Comparison of ENCODE assay signal across 33 cellular contexts in genomic region chr12:51829641-51830040, GRCh38. TPM values are rescaled to one million over a fixed set of nuclear protein-coding genes. Genes with fewer than 3 reads are reported as not detected.
A peak's percentile ranks its signal among the peaks of the same experiment; 100 is the strongest.
DNase-seq lines count a peak whose midpoint lies in the region; ATAC-seq, FAIRE-seq and TF ChIP-seq lines count a peak whose summit lies in the region.
"Had no signal": no experiment of that assay in that cellular context is flagged by ENCODE, and none has a peak within 500 bp of the region (broad histone marks: within the 10 kb centered on the region; RNA-seq: fewer than 3 reads in every experiment).

No MANE protein-coding gene starts in this region.

- POLR2A ChIA-PET in K562 (lab: Yijun Ruan, JAX), result interaction anchor here (0.6 kb wide), 1 partner anchor 467 kb away, joined by 4 read pairs; no protein-coding TSS in a partner anchor

- peaks cover 10% of the 10 kb centered on the region for H4K20me1 ChIP-seq in K562 (replicated peaks; ENCODE audit: control insufficient read depth, insufficient read depth, low read length)

- H3K4me2 ChIP-seq in K562 (ENCODE audit: insufficient read depth, low read length), result no peak overlapping the region
- H3K4me2 ChIP-seq: PC-9 had no signal

- peaks cover 17 to 65% of the 10 kb centered on the region in 2 experiments; a peak in 4 of 5 replicates for H3K27me3 ChIP-seq in K562 (ENCODE audit: control insufficient read depth in 2 of 2, insufficient read depth in 2 of 2, low read length in 2 of 2)
- H3K27me3 ChIP-seq in iPS-20b (ENCODE audit: insufficient read depth, low read length), result no peaks in the 10 kb centered on the region
- H3K27me3 ChIP-seq: BE2C had no signal

- H3K36me3 ChIP-seq in K562 (ENCODE audit: control insufficient read depth, insufficient read depth, low read length), result no peaks in the 10 kb centered on the region
- no peaks in the 10 kb centered on the region for H3K36me3 ChIP-seq in iPS-20b (ENCODE audit: insufficient read depth, low read depth, low read length)
- H3K36me3 ChIP-seq: BE2C, SJSA1 had no signal

- H3K27ac ChIP-seq in K562 (ENCODE audit: extremely low read depth, low read depth, low read length) (no peak overlapping the region), iPS-20b (ENCODE audit: low read length) (no peak overlapping the region), caudate nucleus (ENCODE audit: low read depth, low read length) (no peak overlapping the region)
- H3K27ac ChIP-seq: GM23248, PC-9, SJSA1 had no signal

- H3K9me3 Mint-ChIP-seq in stimulated activated naive CD8-positive, alpha-beta T cell treated with anti-CD3 and anti-CD28 coated beads, Interleukin-15, Interleukin-2, amounts not matched to agents 100 ng/mL and 50 ng/mL, for 24 hours, result no peaks in the 10 kb centered on the region
- H3K9me3 Mint-ChIP-seq in stimulated activated naive CD8-positive, alpha-beta T cell treated with anti-CD3 and anti-CD28 coated beads, Interleukin-15, amount 100 ng/mL, for 72 hours, result no peaks in the 10 kb centered on the region

- no peak for TF ChIP-seq RAD21 in K562 (CRISPR knock-in tag; conservative IDR thresholded peaks at IDR 0.05 in 1 of 2, IDR thresholded peaks at IDR 0.05 in 1 of 2)

- TF ChIP-seq CTCF in K562 (IDR thresholded peaks at IDR 0.05 in 2 of 3, conservative IDR thresholded peaks at IDR 0.05 in 1 of 3; ENCODE audit: insufficient read depth in 2 of 3, low read depth in 1 of 3, low read length in 3 of 3), result no peak

- 0% methylated on average over 1 of the region's 1 CpG for WGBS in K562 (ENCODE audit: insufficient coverage, low coverage, missing lambda C conversion rate)

- H3K79me2 ChIP-seq in K562 (ENCODE audit: control insufficient read depth, insufficient read depth, low read length), result no peaks in the 10 kb centered on the region

- peaks cover 25% of the 10 kb centered on the region for H3K27me3 Mint-ChIP-seq in stimulated activated naive CD8-positive, alpha-beta T cell treated with anti-CD3 and anti-CD28 coated beads, Interleukin-15, Interleukin-2, amounts not matched to agents 100 ng/mL and 50 ng/mL, for 24 hours
- H3K27me3 Mint-ChIP-seq in stimulated activated naive CD8-positive, alpha-beta T cell treated with anti-CD3 and anti-CD28 coated beads, Interleukin-15, amount 100 ng/mL, for 72 hours, result peaks cover 48% of the 10 kb centered on the region

- no peak overlapping the region for H3K4me3 Mint-ChIP-seq in stimulated activated naive CD8-positive, alpha-beta T cell treated with anti-CD3 and anti-CD28 coated beads, Interleukin-15, Interleukin-2, amounts not matched to agents 100 ng/mL and 50 ng/mL, for 24 hours
- no peak overlapping the region for H3K4me3 Mint-ChIP-seq in stimulated activated naive CD8-positive, alpha-beta T cell treated with anti-CD3 and anti-CD28 coated beads, Interleukin-15, amount 100 ng/mL, for 72 hours

- no peaks in the 10 kb centered on the region for H3K9me1 ChIP-seq in K562 (ENCODE audit: control insufficient read depth, insufficient read depth, low read length)

- H3K27ac Mint-ChIP-seq in stimulated activated naive CD8-positive, alpha-beta T cell treated with anti-CD3 and anti-CD28 coated beads, Interleukin-15, Interleukin-2, amounts not matched to agents 100 ng/mL and 50 ng/mL, for 24 hours, result peak overlapping the region; percentile 62
- H3K27ac Mint-ChIP-seq in stimulated activated naive CD8-positive, alpha-beta T cell treated with anti-CD3 and anti-CD28 coated beads, Interleukin-15, amount 100 ng/mL, for 72 hours, result no peak overlapping the region

- H3K36me3 Mint-ChIP-seq in stimulated activated naive CD8-positive, alpha-beta T cell treated with anti-CD3 and anti-CD28 coated beads, Interleukin-15, Interleukin-2, amounts not matched to agents 100 ng/mL and 50 ng/mL, for 24 hours (ENCODE audit: low read depth), result no peaks in the 10 kb centered on the region

- H3K9ac ChIP-seq in K562 (ENCODE audit: insufficient read depth in 1 of 2, low read depth in 2 of 2, low read length in 2 of 2), result no peak overlapping the region
- peak overlapping the region; percentile 23; the same call in 1 of the 2 replicates for H3K9ac ChIP-seq in iPS-20b (ENCODE audit: low read depth, low read length)
- H3K9ac ChIP-seq: GM23248 had no signal

- no peak for TF ChIP-seq EP300 in K562 (IDR thresholded peaks at IDR 0.05; ENCODE audit: low read length)

- no peak for ATAC-seq in stimulated activated naive CD8-positive, alpha-beta T cell treated with anti-CD3 and anti-CD28 coated beads, Interleukin-15, amount 100 ng/mL, for 72 hours
- ATAC-seq in K562 (no peak), left colon (no peak)
- ATAC-seq: Right ventricle myocardium inferior had no signal

- CTCF ChIA-PET in K562 (lab: Yijun Ruan, JAX; ENCODE audit: low intra/inter-chr PET ratio), result interaction anchor here (0.6 kb wide), 1 partner anchor 20 kb away, joined by 3 read pairs; no protein-coding TSS in a partner anchor

- FAIRE-seq in K562 (lab: Jason Lieb, UNC), result no peak
- FAIRE-seq: GM18507 had no signal

- BruUV-seq in K562 (replicated peaks; lab: Mats Ljungman, UMichigan), result no TSS peak

- H3K4me1 ChIP-seq in K562 (replicated peaks in 1 of 2; ENCODE audit: control insufficient read depth in 2 of 2, insufficient read depth in 2 of 2, low read length in 2 of 2) (peaks cover 3 to 12% of the 10 kb centered on the region in 2 experiments; a peak in 3 of 5 replicates), iPS-20b (ENCODE audit: insufficient read depth, low read length) (peaks cover 22% of the 10 kb centered on the region; the same call in 1 of the 2 replicates)
- H3K4me1 ChIP-seq: BE2C, SJSA1 had no signal

- TF ChIP-seq POLR2A in K562 (conservative IDR thresholded peaks at IDR 0.05), result no peak

- H3K4me3 ChIP-seq in K562 (no peak overlapping the region), iPS-20b (ENCODE audit: low read length) (no peak overlapping the region)
- H3K4me3 ChIP-seq: GM23248, PC-9, SJSA1 had no signal

- H3K4me1 Mint-ChIP-seq in stimulated activated naive CD8-positive, alpha-beta T cell treated with anti-CD3 and anti-CD28 coated beads, Interleukin-15, Interleukin-2, amounts not matched to agents 100 ng/mL and 50 ng/mL, for 24 hours (ENCODE audit: low read depth), result peaks cover 40% of the 10 kb centered on the region
- peaks cover 40% of the 10 kb centered on the region for H3K4me1 Mint-ChIP-seq in stimulated activated naive CD8-positive, alpha-beta T cell treated with anti-CD3 and anti-CD28 coated beads, Interleukin-15, amount 100 ng/mL, for 72 hours

- DNase-seq in stimulated activated naive CD8-positive, alpha-beta T cell treated with anti-CD3 and anti-CD28 coated beads, Interleukin-15, amount 100 ng/mL, for 72 hours, result no peak
- DNase-seq in K562 (ENCODE audit: extremely low read depth in 1 of 4, low spot score in 3 of 4), result no peak
- DNase-seq in caudate nucleus (lab: John Stamatoyannopoulos, UW), result no peak
- DNase-seq in NCI-H1105 treated with DMSO at 0.1 percent for 48 hours (lab: John Stamatoyannopoulos, UW), result no peak
- no peak for DNase-seq in left colon
- no peak for DNase-seq in NCI-H128 (lab: John Stamatoyannopoulos, UW; ENCODE audit: unreplicated experiment)
- DNase-seq: 8988T; ACHN; BE2C; COR-L47; DMS53; GM23248; HCEC 1CT; KBM-7; MV-4-11; NCI-H1105; NCI-H2029 treated with DMSO at 0.1 percent for 48 hours; NCI-H446 treated with DMSO at 0.1 percent for 48 hours; NCI-H526; NCI-H82; NK-92 treated with Interleukin-12 subunit alpha and Interleukin-12 subunit beta, amount 100 ng/mL, for 24 hours; PC-9 had no signal

- in situ Hi-C loops in K562 (cut with MboI), result no loop called here

- H2AFZ ChIP-seq in K562 (ENCODE audit: low read depth, low read length), result no peak overlapping the region
- H2AFZ ChIP-seq: GM23248, PC-9 had no signal

- intact Hi-C loops in K562 (cut with micrococcal nuclease), result loop anchor here (10.0 kb wide), 1 partner anchor 295 kb away; no protein-coding TSS in a partner anchor
- intact Hi-C loops in left colon (cut with DNase I, micrococcal nuclease), result no loop called here

- H3K9me3 ChIP-seq in K562 (replicated peaks; ENCODE audit: control insufficient read depth, insufficient read depth, low read depth, low read length) (no peaks in the 10 kb centered on the region), iPS-20b (ENCODE audit: insufficient read depth, low read depth, low read length) (no peaks in the 10 kb centered on the region)
- H3K9me3 ChIP-seq: BE2C, SJSA1 had no signal

RNA-seq across cellular contexts. Expression of gene FIGNL2, which starts 18.9 kb away (rescaled TPM):
- total RNA-seq in K562 (2011; cell fraction: chromatin; rRNA removed; ENCODE audit: low replicate concordance), result 0.07 TPM in 1 of 2 replicates, not detected in the other
- 0.17 TPM in 1 of 2 replicates, not detected in the other for total RNA-seq in K562 (2011; cell fraction: nucleolus; rRNA removed)
- not detected in 2 replicates for total RNA-seq in K562 (2011; cell fraction: nucleoplasm; rRNA removed)
- total RNA-seq in K562 (2014; rRNA removed), result not detected in 2 replicates
- not detected in 2 replicates for total RNA-seq in K562 (2014; rRNA removed; fragmentation: Illumina TruSeq; extraction: Trizol)
- not detected in 2 replicates for total RNA-seq in K562 (2015; rRNA removed; fragmentation: Illumina TruSeq; extraction: Trizol)
- total RNA-seq in K562 (2021), result not detected in 2 replicates
- 0.01 TPM in 1 of 2 replicates, not detected in the other for polyA plus RNA-seq in K562 (2011; rRNA removed)
- 0.01 TPM in 1 of 2 replicates, not detected in the other for polyA plus RNA-seq in K562 (2011; cell fraction: cytosol; rRNA removed)
- polyA plus RNA-seq in K562 (2011; cell fraction: nucleus; rRNA removed), result 0.04 TPM in 1 of 2 replicates, not detected in the other
- not detected in 2 replicates for polyA plus RNA-seq in K562 (2012)
- not detected in 2 replicates for polyA plus RNA-seq in K562 (2014; fragmentation: Illumina TruSeq; extraction: Trizol)
- not detected for polyA plus RNA-seq in K562 (2014; fragmentation: Nextera tagmentation; extraction: Ambion mirVana)
- not detected in 2 replicates for polyA plus RNA-seq in K562 (2014; rRNA removed)
- not detected in 2 replicates for polyA minus RNA-seq in K562 (2011; rRNA and poly(A)+ RNA removed)
- polyA minus RNA-seq in K562 (2011; cell fraction: cytosol; rRNA and poly(A)+ RNA removed), result not detected in 2 replicates
- not detected in 2 replicates for polyA minus RNA-seq in K562 (2011; cell fraction: nucleus; rRNA and poly(A)+ RNA removed)
- under 1 TPM; 0.24 to 0.36 TPM for total RNA-seq in left colon
- total RNA-seq: Daoy, HT-29, MCF 10A, PC-9, RPMI7951, SJSA1 had no signal

RNA-seq across cellular contexts. Expression of gene ANKRD33, which starts 58.3 kb away (rescaled TPM):
- 0.21 and 0.51 TPM in 2 replicates for total RNA-seq in K562 (2011; cell fraction: chromatin; rRNA removed; ENCODE audit: low replicate concordance)
- 0.39 and 0.50 TPM in 2 replicates for total RNA-seq in K562 (2011; cell fraction: nucleolus; rRNA removed)
- 0.31 and 0.37 TPM in 2 replicates for total RNA-seq in K562 (2011; cell fraction: nucleoplasm; rRNA removed)
- total RNA-seq in K562 (2014; rRNA removed), result not detected in 2 replicates
- total RNA-seq in K562 (2014; rRNA removed; fragmentation: Illumina TruSeq; extraction: Trizol), result 0.07 and 0.10 TPM in 2 replicates
- 0.11 and 0.23 TPM in 2 replicates for total RNA-seq in K562 (2015; rRNA removed; fragmentation: Illumina TruSeq; extraction: Trizol)
- 0.20 TPM in 1 of 2 replicates, not detected in the other for total RNA-seq in K562 (2021)
- polyA plus RNA-seq in K562 (2011; rRNA removed), result 0.06 and 0.08 TPM in 2 replicates
- 0.04 TPM in 1 of 2 replicates, not detected in the other for polyA plus RNA-seq in K562 (2011; cell fraction: cytosol; rRNA removed)
- 0.18 and 0.47 TPM in 2 replicates for polyA plus RNA-seq in K562 (2011; cell fraction: nucleus; rRNA removed)
- polyA plus RNA-seq in K562 (2012), result 0.17 and 3.1 TPM in 2 replicates
- polyA plus RNA-seq in K562 (2014; fragmentation: Illumina TruSeq; extraction: Trizol), result 0.04 TPM in 1 of 2 replicates, not detected in the other
- polyA plus RNA-seq in K562 (2014; fragmentation: Nextera tagmentation; extraction: Ambion mirVana), result not detected
- 0.11 TPM in 1 of 2 replicates, not detected in the other for polyA plus RNA-seq in K562 (2014; rRNA removed)
- not detected in 2 replicates for polyA minus RNA-seq in K562 (2011; rRNA and poly(A)+ RNA removed)
- polyA minus RNA-seq in K562 (2011; cell fraction: cytosol; rRNA and poly(A)+ RNA removed), result not detected in 2 replicates
- polyA minus RNA-seq in K562 (2011; cell fraction: nucleus; rRNA and poly(A)+ RNA removed), result 0.27 and 0.44 TPM in 2 replicates
- not detected for total RNA-seq in left colon
- total RNA-seq: Daoy, G401, GM23248, HT-29, LHCN-M2, MCF 10A, PC-9, Right ventricle myocardium inferior, RPMI7951, SJSA1 had no signal
- polyA plus RNA-seq: GM23248 had no signal
